Comparison of ENCODE assay signal across 8 cellular contexts in the genomic region with DNA sequence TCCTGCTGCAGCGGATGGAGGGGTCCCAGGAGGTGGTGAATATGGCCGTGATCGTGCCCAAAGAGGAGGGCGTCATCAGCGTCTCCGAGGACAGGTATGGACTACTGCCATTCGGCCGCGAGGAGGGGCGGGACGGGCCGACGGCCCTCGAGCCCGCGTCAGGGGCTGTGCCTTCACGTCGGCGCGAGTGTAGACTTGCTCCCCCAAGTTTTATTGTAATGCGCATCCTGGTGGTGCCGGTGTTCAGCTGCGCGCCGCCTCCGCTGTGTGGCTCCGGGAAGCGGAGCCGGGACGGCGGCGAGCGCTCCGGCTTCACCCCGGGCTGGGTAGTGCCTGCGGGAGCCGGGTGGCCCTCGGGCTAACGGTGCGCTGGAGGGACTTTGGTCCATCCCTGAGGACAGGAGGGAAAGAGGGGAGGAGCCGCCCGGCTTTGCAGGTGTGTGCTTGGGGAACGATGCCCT. TPM values are rescaled to one million over a fixed set of nuclear protein-coding genes. Genes with fewer than 3 reads are reported as not detected.
DNase-seq lines count a peak whose midpoint lies in the region; ATAC-seq and TF ChIP-seq lines count a peak whose summit lies in the region.

No MANE protein-coding gene starts in this region.

- no peaks in the 10 kb centered on the region for H3K36me3 Mint-ChIP-seq in nephron (ENCODE audit: low read depth)

- H3K9me3 ChIP-seq in AG04450 (ENCODE audit: control insufficient read depth, insufficient read depth, low read length) (no peaks in the 10 kb centered on the region; the same call in 1 of the 2 replicates), stomach (no peaks in the 10 kb centered on the region)

- H3K27me3 ChIP-seq in AG04450 (ENCODE audit: control insufficient read depth, insufficient read depth, low read length) = no peaks in the 10 kb centered on the region
- H3K27me3 ChIP-seq in stomach = no peaks in the 10 kb centered on the region

- POLR2A ChIA-PET in AG04450 (lab: Yijun Ruan, JAX) = interaction anchor here (1.3 to 3.8 kb wide), 5 partner anchors 132 to 209 kb away, joined by 3 to 53 read pairs (median 4); a partner anchor contains a TSS

- TF ChIP-seq CTCF in AG04450 (IDR thresholded peaks at IDR 0.05; ENCODE audit: low read depth, low read length) = peak; percentile 11; the same call in 1 of the 2 replicates
- no peak for TF ChIP-seq CTCF in fibroblast of mammary gland (conservative IDR thresholded peaks at IDR 0.05; ENCODE audit: control insufficient read depth, insufficient read depth, low read depth, low read length)
- peak in 1 of 3 experiments; percentile 7 for TF ChIP-seq CTCF in nephron (IDR thresholded peaks at IDR 0.05; ENCODE audit: unreplicated experiment in 3 of 3)
- no peak for TF ChIP-seq CTCF in stomach (IDR thresholded peaks at IDR 0.05)

- peaks cover 17% of the 10 kb centered on the region for H3K4me1 Mint-ChIP-seq in nephron

- ATAC-seq in GM18858 (IDR thresholded peaks at IDR 0.05; ENCODE audit: unreplicated experiment) (peak; percentile 19), HG03066 (IDR thresholded peaks at IDR 0.05; ENCODE audit: low read depth, unreplicated experiment) (peak; percentile 28)

- no peak for TF ChIP-seq POLR2A in stomach (IDR thresholded peaks at IDR 0.05)

- peak overlapping the region; percentile 82 to 92 (median 92) for H3K4me3 Mint-ChIP-seq in nephron

- no peaks in the 10 kb centered on the region for H3K27me3 Mint-ChIP-seq in nephron (ENCODE audit: low read depth)

- TF ChIP-seq EP300 in stomach (IDR thresholded peaks at IDR 0.05) = no peak

- no peak overlapping the region for H3K27ac ChIP-seq in AG04450 (ENCODE audit: low read depth, low read length)
- peak overlapping the region; percentile 90 to 96 (median 94) for H3K27ac ChIP-seq in stomach

- intact Hi-C loops in stomach (cut with DNase I; ENCODE audit: low total_unique reads) = loop anchor here (10.0 kb wide), 1 partner anchor 150 kb away; no protein-coding TSS in a partner anchor

- peaks cover 9 to 50% (median 38%) of the 10 kb centered on the region in 4 donors for H3K4me1 ChIP-seq in stomach

- CTCF ChIA-PET in AG04450 (lab: Charles Lee) = interaction anchor here (1.0 to 1.7 kb wide), 4 partner anchors 61 to 213 kb away, joined by 3 to 5 read pairs (median 4); no protein-coding TSS in a partner anchor

- peak overlapping the region; percentile 60 to 94 (median 89) for H3K27ac Mint-ChIP-seq in nephron

- H3K4me3 ChIP-seq in AG04450 (ENCODE audit: low read depth, low read length) (peak overlapping the region; percentile 86), fibroblast of mammary gland (ENCODE audit: control insufficient read depth, low read depth, low read length) (peak overlapping the region; percentile 96), stomach (peak overlapping the region; percentile 77 to 95 (median 90))

- H3K9me3 Mint-ChIP-seq in nephron = no peaks in the 10 kb centered on the region

- no peak for DNase-seq in AG04450 (ENCODE audit: low read depth, low spot score)
- peak; percentile 84 for DNase-seq in NCI-H748 (lab: John Stamatoyannopoulos, UW; ENCODE audit: unreplicated experiment)
- DNase-seq in activated T-helper 1 cell treated with Interleukin-2 at 50 U/mL for 16 hours (ENCODE audit: low read depth) = peak; percentile 54
- peak; percentile 40 for DNase-seq in fibroblast of mammary gland (ENCODE audit: low read depth)
- DNase-seq in stomach = peak; percentile 56

- no peaks in the 10 kb centered on the region for H3K36me3 ChIP-seq in stomach

- 0 to 1% (median 0%) methylated on average over 7 to 43 of the region's 43 CpGs for WGBS in stomach, 5 donors

RNA-seq across cellular contexts. Expression of a gene that starts 0.5 kb away (rescaled TPM):
- polyA plus RNA-seq in AG04450 (2011; rRNA removed) (6.3 and 6.6 TPM in 2 replicates), stomach (1 to 10 TPM; 2.0 to 4.7 (median 4.6) TPM)
- 11.4 and 14.3 TPM in 2 replicates for polyA minus RNA-seq in AG04450 (2011; rRNA and poly(A)+ RNA removed)
- total RNA-seq in stomach = 10 to 100 TPM in 4 of 5 donors, 1 to 10 TPM in 1; 1.4 to 22.6 (median 19.8) TPM
